ENCODE assay signal across 1 cellular context in the genomic region with DNA sequence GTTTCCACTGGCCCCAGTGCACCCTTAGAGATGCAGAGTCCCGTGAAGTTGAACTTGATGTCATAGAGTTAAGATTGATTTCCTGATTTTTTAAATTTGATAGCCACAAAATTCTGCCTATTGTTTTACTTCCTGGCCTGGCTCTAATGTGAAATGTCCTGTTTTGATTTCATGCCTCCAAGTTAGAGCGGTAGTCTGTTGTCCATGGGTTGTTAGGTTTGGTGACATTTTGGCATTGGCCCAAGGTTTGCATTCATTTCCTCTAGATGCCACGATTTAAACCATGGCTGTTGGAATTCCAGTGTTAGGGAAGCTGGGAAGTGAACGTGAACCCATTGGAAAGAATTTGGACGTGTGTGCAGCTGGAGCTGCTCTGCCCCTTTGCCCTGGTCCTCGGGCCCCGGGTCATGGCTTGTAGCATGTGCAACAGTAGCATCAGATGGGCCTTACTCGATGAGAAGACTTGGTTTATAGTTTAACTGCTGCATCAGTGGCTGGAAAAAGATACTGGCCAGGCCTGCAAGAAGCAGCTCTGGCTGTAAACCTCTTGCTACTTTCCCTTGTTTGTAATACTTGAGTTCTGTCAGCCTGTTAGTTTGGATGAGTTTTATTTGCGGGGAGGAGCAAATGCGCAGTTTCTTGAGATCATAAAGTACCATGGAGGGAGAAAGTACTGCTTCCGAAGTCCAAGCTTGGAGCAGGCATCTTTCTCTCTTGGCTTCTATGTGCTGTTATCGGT.
TF ChIP-seq lines count a peak whose summit lies in the region.

No MANE protein-coding gene starts in this region.

TF ChIP-seq in GM23338, 12 proteins besides CTCF, POLR2A, EP300 and RAD21 (continued from another document):
- TF ChIP-seq EZH2 (IDR thresholded peaks at IDR 0.05; ENCODE audit: low read depth, unreplicated experiment), result no peak
- TF ChIP-seq, protein P1, sequence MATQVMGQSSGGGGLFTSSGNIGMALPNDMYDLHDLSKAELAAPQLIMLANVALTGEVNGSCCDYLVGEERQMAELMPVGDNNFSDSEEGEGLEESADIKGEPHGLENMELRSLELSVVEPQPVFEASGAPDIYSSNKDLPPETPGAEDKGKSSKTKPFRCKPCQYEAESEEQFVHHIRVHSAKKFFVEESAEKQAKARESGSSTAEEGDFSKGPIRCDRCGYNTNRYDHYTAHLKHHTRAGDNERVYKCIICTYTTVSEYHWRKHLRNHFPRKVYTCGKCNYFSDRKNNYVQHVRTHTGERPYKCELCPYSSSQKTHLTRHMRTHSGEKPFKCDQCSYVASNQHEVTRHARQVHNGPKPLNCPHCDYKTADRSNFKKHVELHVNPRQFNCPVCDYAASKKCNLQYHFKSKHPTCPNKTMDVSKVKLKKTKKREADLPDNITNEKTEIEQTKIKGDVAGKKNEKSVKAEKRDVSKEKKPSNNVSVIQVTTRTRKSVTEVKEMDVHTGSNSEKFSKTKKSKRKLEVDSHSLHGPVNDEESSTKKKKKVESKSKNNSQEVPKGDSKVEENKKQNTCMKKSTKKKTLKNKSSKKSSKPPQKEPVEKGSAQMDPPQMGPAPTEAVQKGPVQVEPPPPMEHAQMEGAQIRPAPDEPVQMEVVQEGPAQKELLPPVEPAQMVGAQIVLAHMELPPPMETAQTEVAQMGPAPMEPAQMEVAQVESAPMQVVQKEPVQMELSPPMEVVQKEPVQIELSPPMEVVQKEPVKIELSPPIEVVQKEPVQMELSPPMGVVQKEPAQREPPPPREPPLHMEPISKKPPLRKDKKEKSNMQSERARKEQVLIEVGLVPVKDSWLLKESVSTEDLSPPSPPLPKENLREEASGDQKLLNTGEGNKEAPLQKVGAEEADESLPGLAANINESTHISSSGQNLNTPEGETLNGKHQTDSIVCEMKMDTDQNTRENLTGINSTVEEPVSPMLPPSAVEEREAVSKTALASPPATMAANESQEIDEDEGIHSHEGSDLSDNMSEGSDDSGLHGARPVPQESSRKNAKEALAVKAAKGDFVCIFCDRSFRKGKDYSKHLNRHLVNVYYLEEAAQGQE (IDR thresholded peaks at IDR 0.05; ENCODE audit: unreplicated experiment), result no peak
- TF ChIP-seq ZNF331 (CRISPR knock-in tag; IDR thresholded peaks at IDR 0.05; ENCODE audit: low read depth), result no peak
TF ChIP-seq in GM23338: peak in this region for 0.
